Comparison of ENCODE assay signal across 25 cellular contexts in genomic region chr4:87718221-87718620, GRCh38.
A peak's percentile ranks its signal among the peaks of the same experiment; 100 is the strongest.
DNase-seq lines count a peak whose midpoint lies in the region; ATAC-seq, FAIRE-seq and TF ChIP-seq lines count a peak whose summit lies in the region.
"Had no signal": no experiment of that assay in that cellular context is flagged by ENCODE, and none has a peak within 500 bp of the region (broad histone marks: within the 10 kb centered on the region; RNA-seq: fewer than 3 reads in every experiment).

No MANE protein-coding gene starts in this region.

- H3K27ac ChIP-seq in osteoblast (ENCODE audit: low read depth, low read length) (peak overlapping the region; percentile 12), skeletal muscle tissue (ENCODE audit: low read depth, low read length) (peak overlapping the region; percentile 62)
- H3K27ac ChIP-seq: BLaER1 treated with 17β-estradiol and CSF1 and Interleukin-3, amounts not matched to agents 10 nM and 100 nM; PC-9 had no signal

- H3K36me3 ChIP-seq in osteoblast (ENCODE audit: insufficient read depth, low read length) (no peaks in the 10 kb centered on the region), skeletal muscle tissue (ENCODE audit: control insufficient read depth in 3 of 3, insufficient read depth in 3 of 3, low read length in 3 of 3) (no peaks in the 10 kb centered on the region)
- H3K36me3 ChIP-seq: BLaER1 treated with 17β-estradiol and CSF1 and Interleukin-3, amounts not matched to agents 10 nM and 100 nM; MG63 had no signal

- H3K9me3 ChIP-seq in osteoblast (ENCODE audit: low read depth, low read length) (no peaks in the 10 kb centered on the region), skeletal muscle tissue (ENCODE audit: control insufficient read depth in 3 of 3, low read length in 3 of 3) (no peaks in the 10 kb centered on the region)
- H3K9me3 ChIP-seq: BLaER1 treated with 17β-estradiol and CSF1 and Interleukin-3, amounts not matched to agents 10 nM and 100 nM; MG63 had no signal

- TF ChIP-seq CTCF in fibroblast of mammary gland (conservative IDR thresholded peaks at IDR 0.05; ENCODE audit: control insufficient read depth, insufficient read depth, low read depth, low read length) (no peak), osteoblast (IDR thresholded peaks at IDR 0.05; ENCODE audit: extremely low read depth, low read depth, low read length) (no peak)

- DNase-seq in fibroblast of mammary gland (ENCODE audit: low read depth), result peak; percentile 15
- peak; percentile 60 for DNase-seq in left cardiac atrium
- no peak for DNase-seq in osteoblast (ENCODE audit: insufficient read length, low spot score, missing footprints)
- no peak for DNase-seq in NCI-H446 (lab: John Stamatoyannopoulos, UW)
- no peak for DNase-seq in NK-92 (lab: John Stamatoyannopoulos, UW; ENCODE audit: unreplicated experiment)
- DNase-seq in urothelium cell line (ENCODE audit: low spot score), result no peak
- DNase-seq: AML-193; CD4-positive, alpha-beta T cell; IMR-90; KG1; MG63; NCI-H1105 treated with DMSO at 0.1 percent for 48 hours; NCI-H146; NCI-H1930; NCI-H2107; NCI-H524 treated with DMSO at 0.1 percent for 48 hours; NCI-H82; PC-9; SHP77 had no signal

- no peaks in the 10 kb centered on the region for H4K20me1 ChIP-seq in osteoblast (ENCODE audit: insufficient read depth, low read length)
- H4K20me1 ChIP-seq: BLaER1 treated with 17β-estradiol and CSF1 and Interleukin-3, amounts not matched to agents 10 nM and 100 nM had no signal

- H3K4me1 ChIP-seq in osteoblast (ENCODE audit: insufficient read depth, low read length), result peaks cover 11% of the 10 kb centered on the region
- H3K4me1 ChIP-seq in skeletal muscle tissue (ENCODE audit: control insufficient read depth in 3 of 3, insufficient read depth in 3 of 3, low read length in 3 of 3), result peaks cover 0 to 6% (median 0%) of the 10 kb centered on the region in 3 donors

- no peak overlapping the region for H3K4me2 ChIP-seq in osteoblast (ENCODE audit: insufficient read depth, low read length)
- H3K4me2 ChIP-seq: PC-9 had no signal

- intact Hi-C loops in left cardiac atrium (cut with DNase I), result no loop called here

- no peak for FAIRE-seq in urothelium cell line (lab: Jason Lieb, UNC)
- FAIRE-seq: A204.1, D721Med had no signal

- H2AFZ ChIP-seq in osteoblast (ENCODE audit: low read length), result no peak overlapping the region
- H2AFZ ChIP-seq: PC-9 had no signal

- no peak overlapping the region for H3K9ac ChIP-seq in skeletal muscle tissue (ENCODE audit: low read depth in 1 of 3, low read length in 3 of 3)
- H3K9ac ChIP-seq: BLaER1 treated with 17β-estradiol and CSF1 and Interleukin-3, amounts not matched to agents 10 nM and 100 nM had no signal

- H3K4me3 ChIP-seq in fibroblast of mammary gland (ENCODE audit: control insufficient read depth, low read depth, low read length), result no peak overlapping the region
- H3K4me3 ChIP-seq in osteoblast (ENCODE audit: insufficient read depth, low read length), result no peak overlapping the region
- H3K4me3 ChIP-seq in skeletal muscle tissue (ENCODE audit: low read length in 3 of 3), result no peak overlapping the region
- H3K4me3 ChIP-seq: BLaER1 treated with 17β-estradiol and CSF1 and Interleukin-3, amounts not matched to agents 10 nM and 100 nM; MG63; PC-9 had no signal

- no peaks in the 10 kb centered on the region for H3K79me2 ChIP-seq in osteoblast (ENCODE audit: insufficient read depth, low read length)

- ATAC-seq in left cardiac atrium, result peak; percentile 67 to 85
- no peak for ATAC-seq in GM19395 (IDR thresholded peaks at IDR 0.05; ENCODE audit: unreplicated experiment)
- ATAC-seq: HCT116 had no signal

- H3K27me3 ChIP-seq in osteoblast (ENCODE audit: insufficient read depth, low read length), result peaks cover 2% of the 10 kb centered on the region
- H3K27me3 ChIP-seq in skeletal muscle tissue (ENCODE audit: control insufficient read depth in 3 of 3, insufficient read depth in 3 of 3, low read length in 3 of 3), result no peaks in the 10 kb centered on the region
- H3K27me3 ChIP-seq: BLaER1 treated with 17β-estradiol and CSF1 and Interleukin-3, amounts not matched to agents 10 nM and 100 nM; MG63 had no signal

Comparison
In these comparisons a context has a peak if more than half of its experiments do, and no peak if none do; other contexts are left out.
1. DNase-seq: peak in fibroblast of mammary gland (single experiment) and left cardiac atrium (single experiment); none in osteoblast (single experiment), NCI-H446 (0 of 2), NK-92 (single experiment) and urothelium cell line (single experiment).